ENCODE assay signal across 21 cellular contexts in the genomic region with DNA sequence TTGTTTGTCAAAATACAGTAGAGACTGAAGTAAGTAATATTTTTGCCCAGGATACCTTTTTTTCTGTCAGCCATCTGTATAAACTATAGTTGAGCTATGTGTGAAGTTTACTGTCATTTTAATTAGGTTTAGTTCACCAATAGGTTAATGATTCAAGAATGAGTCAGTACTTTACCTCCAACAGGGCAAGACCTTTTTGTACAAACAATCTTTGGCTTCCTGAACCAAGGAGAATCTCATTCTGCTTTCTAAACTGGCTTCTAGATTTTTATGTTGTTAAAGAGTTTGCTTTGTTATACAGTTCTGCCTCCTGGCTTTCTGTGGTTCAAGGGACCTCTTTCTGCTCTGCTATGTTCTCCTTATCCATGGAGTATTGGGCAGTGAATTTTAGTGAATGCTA.
"Had no signal": no experiment of that assay in that cellular context is flagged by ENCODE, and none has a peak within 500 bp of the region (broad histone marks: within the 10 kb centered on the region; RNA-seq: fewer than 3 reads in every experiment).

No MANE protein-coding gene starts in this region.

- DNase-seq: activated CD4-positive, alpha-beta T cell treated with anti-CD3 and anti-CD28 coated beads for 36 hours; activated CD4-positive, alpha-beta T cell treated with anti-CD3 and anti-CD28 coated beads, Interleukin-2, amount 50 U/mL, for 48 hours; activated naive CD4-positive, alpha-beta T cell; activated naive CD8-positive, alpha-beta T cell treated with anti-CD3 and anti-CD28 coated beads, Interleukin-2, amount 10 ng/mL, durations not matched to agents 7 days and 5 days; body of pancreas; central memory CD4-positive, alpha-beta T cell; endodermal cell; gastrocnemius medialis; heart left ventricle; lower lobe of right lung; stimulated activated CD4-positive, alpha-beta T cell treated with anti-CD3 and anti-CD28 coated beads, Interleukin-2, amount 100 ng/mL, for 24 hours; stimulated activated naive CD4-positive, alpha-beta T cell treated with Interleukin-2 at 50 U/mL for 16 hours; substantia nigra; T-cell; uterus had no signal

- H3K27ac Mint-ChIP-seq: activated CD4-positive, alpha-beta T cell treated with anti-CD3 and anti-CD28 coated beads for 36 hours; activated naive CD8-positive, alpha-beta T cell treated with anti-CD3 and anti-CD28 coated beads, Interleukin-2, amount 10 ng/mL, durations not matched to agents 7 days and 5 days; endodermal cell; mesothelial cell of epicardium; progenitor cell of endocrine pancreas; T-cell; WTC11 had no signal

- H3K4me3 Mint-ChIP-seq: activated CD4-positive, alpha-beta T cell treated with anti-CD3 and anti-CD28 coated beads for 36 hours; activated naive CD8-positive, alpha-beta T cell treated with anti-CD3 and anti-CD28 coated beads, Interleukin-2, amount 10 ng/mL, durations not matched to agents 7 days and 5 days; endodermal cell; mesothelial cell of epicardium; T-cell; WTC11 had no signal

- H3K4me3 ChIP-seq: body of pancreas, gastrocnemius medialis, heart left ventricle, lower lobe of right lung, right atrium auricular region, tibial nerve, uterus had no signal

- H3K27ac ChIP-seq: body of pancreas, gastrocnemius medialis, heart left ventricle, lower lobe of right lung, right atrium auricular region, tibial nerve, uterus had no signal

- H3K27me3 ChIP-seq: body of pancreas, gastrocnemius medialis, heart left ventricle, right atrium auricular region, tibial nerve, uterus had no signal

- ATAC-seq: activated CD4-positive, alpha-beta T cell treated with anti-CD3 and anti-CD28 coated beads for 36 hours; body of pancreas; esophagus mucosa; gastrocnemius medialis; heart left ventricle; lower lobe of right lung; T-cell; WTC11 had no signal

- H3K9me3 ChIP-seq: body of pancreas, gastrocnemius medialis, lower lobe of right lung, right atrium auricular region, uterus had no signal

- H3K4me1 ChIP-seq: lower lobe of right lung, right atrium auricular region, tibial nerve, uterus had no signal

- H3K4me1 Mint-ChIP-seq: activated CD4-positive, alpha-beta T cell treated with anti-CD3 and anti-CD28 coated beads for 36 hours; activated naive CD8-positive, alpha-beta T cell treated with anti-CD3 and anti-CD28 coated beads, Interleukin-2, amount 10 ng/mL, durations not matched to agents 7 days and 5 days; endodermal cell; mesothelial cell of epicardium; T-cell had no signal

- H3K36me3 ChIP-seq: gastrocnemius medialis, heart left ventricle, lower lobe of right lung, right atrium auricular region, tibial nerve, uterus had no signal

- H3K36me3 Mint-ChIP-seq: activated naive CD8-positive, alpha-beta T cell treated with anti-CD3 and anti-CD28 coated beads, Interleukin-2, amount 10 ng/mL, durations not matched to agents 7 days and 5 days had no signal

- H3K27me3 Mint-ChIP-seq: activated CD4-positive, alpha-beta T cell treated with anti-CD3 and anti-CD28 coated beads for 36 hours; activated naive CD8-positive, alpha-beta T cell treated with anti-CD3 and anti-CD28 coated beads, Interleukin-2, amount 10 ng/mL, durations not matched to agents 7 days and 5 days; progenitor cell of endocrine pancreas; T-cell had no signal
